In the genomic region with DNA sequence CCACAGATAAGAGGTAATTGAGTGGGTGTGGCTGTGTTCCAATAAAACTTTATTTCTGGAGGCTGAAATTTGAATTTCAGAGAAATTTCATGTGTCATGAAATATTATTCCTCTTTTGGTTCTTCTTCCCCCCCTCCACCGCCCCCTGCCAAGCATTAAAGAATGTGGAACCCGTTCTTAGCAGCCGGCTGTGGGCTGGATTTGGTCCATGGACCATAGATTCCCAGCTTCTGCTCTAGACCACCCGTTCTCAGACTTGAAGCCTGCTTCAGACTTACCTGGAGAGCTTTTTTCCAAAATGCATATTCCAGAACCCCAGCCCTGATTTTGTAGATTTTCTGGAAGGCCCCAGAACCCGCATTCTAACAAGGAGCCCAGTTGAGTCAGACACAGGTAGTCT, we compare ENCODE assay signal across 1 cellular context.
TF ChIP-seq lines count a peak whose summit lies in the region.

No MANE protein-coding gene starts in this region.

TF ChIP-seq in GM23338, 12 proteins besides CTCF, POLR2A, EP300 and RAD21 (continued from another document):
- TF ChIP-seq, protein P1, sequence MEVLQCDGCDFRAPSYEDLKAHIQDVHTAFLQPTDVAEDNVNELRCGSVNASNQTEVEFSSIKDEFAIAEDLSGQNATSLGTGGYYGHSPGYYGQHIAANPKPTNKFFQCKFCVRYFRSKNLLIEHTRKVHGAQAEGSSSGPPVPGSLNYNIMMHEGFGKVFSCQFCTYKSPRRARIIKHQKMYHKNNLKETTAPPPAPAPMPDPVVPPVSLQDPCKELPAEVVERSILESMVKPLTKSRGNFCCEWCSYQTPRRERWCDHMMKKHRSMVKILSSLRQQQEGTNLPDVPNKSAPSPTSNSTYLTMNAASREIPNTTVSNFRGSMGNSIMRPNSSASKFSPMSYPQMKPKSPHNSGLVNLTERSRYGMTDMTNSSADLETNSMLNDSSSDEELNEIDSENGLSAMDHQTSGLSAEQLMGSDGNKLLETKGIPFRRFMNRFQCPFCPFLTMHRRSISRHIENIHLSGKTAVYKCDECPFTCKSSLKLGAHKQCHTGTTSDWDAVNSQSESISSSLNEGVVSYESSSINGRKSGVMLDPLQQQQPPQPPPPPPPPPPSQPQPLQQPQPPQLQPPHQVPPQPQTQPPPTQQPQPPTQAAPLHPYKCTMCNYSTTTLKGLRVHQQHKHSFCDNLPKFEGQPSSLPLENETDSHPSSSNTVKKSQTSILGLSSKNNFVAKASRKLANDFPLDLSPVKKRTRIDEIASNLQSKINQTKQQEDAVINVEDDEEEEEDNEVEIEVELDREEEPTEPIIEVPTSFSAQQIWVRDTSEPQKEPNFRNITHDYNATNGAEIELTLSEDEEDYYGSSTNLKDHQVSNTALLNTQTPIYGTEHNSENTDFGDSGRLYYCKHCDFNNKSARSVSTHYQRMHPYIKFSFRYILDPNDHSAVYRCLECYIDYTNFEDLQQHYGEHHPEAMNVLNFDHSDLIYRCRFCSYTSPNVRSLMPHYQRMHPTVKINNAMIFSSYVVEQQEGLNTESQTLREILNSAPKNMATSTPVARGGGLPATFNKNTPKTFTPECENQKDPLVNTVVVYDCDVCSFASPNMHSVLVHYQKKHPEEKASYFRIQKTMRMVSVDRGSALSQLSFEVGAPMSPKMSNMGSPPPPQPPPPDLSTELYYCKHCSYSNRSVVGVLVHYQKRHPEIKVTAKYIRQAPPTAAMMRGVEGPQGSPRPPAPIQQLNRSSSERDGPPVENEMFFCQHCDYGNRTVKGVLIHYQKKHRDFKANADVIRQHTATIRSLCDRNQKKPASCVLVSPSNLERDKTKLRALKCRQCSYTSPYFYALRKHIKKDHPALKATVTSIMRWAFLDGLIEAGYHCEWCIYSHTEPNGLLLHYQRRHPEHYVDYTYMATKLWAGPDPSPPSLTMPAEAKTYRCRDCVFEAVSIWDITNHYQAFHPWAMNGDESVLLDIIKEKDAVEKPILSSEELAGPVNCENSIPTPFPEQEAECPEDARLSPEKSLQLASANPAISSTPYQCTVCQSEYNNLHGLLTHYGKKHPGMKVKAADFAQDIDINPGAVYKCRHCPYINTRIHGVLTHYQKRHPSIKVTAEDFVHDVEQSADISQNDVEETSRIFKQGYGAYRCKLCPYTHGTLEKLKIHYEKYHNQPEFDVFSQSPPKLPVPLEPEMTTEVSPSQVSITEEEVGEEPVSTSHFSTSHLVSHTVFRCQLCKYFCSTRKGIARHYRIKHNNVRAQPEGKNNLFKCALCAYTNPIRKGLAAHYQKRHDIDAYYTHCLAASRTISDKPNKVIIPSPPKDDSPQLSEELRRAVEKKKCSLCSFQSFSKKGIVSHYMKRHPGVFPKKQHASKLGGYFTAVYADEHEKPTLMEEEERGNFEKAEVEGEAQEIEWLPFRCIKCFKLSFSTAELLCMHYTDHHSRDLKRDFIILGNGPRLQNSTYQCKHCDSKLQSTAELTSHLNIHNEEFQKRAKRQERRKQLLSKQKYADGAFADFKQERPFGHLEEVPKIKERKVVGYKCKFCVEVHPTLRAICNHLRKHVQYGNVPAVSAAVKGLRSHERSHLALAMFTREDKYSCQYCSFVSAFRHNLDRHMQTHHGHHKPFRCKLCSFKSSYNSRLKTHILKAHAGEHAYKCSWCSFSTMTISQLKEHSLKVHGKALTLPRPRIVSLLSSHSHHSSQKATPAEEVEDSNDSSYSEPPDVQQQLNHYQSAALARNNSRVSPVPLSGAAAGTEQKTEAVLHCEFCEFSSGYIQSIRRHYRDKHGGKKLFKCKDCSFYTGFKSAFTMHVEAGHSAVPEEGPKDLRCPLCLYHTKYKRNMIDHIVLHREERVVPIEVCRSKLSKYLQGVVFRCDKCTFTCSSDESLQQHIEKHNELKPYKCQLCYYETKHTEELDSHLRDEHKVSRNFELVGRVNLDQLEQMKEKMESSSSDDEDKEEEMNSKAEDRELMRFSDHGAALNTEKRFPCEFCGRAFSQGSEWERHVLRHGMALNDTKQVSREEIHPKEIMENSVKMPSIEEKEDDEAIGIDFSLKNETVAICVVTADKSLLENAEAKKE (CRISPR knock-in tag; IDR thresholded peaks at IDR 0.05), result no peak
- TF ChIP-seq ZNF331 (CRISPR knock-in tag; IDR thresholded peaks at IDR 0.05; ENCODE audit: low read depth) (no peak), EZH2 (IDR thresholded peaks at IDR 0.05; ENCODE audit: low read depth, unreplicated experiment) (no peak), NANOG (IDR thresholded peaks at IDR 0.05; ENCODE audit: borderline replicate concordance) (no peak)
